In genomic region chr2:233466991-233467603, GRCh38 we compare ENCODE assay signal across 19 cellular contexts.
DNase-seq lines count a peak whose midpoint lies in the region; ATAC-seq, FAIRE-seq and TF ChIP-seq lines count a peak whose summit lies in the region.
"Had no signal": no experiment of that assay in that cellular context is flagged by ENCODE, and none has a peak within 500 bp of the region (broad histone marks: within the 10 kb centered on the region; RNA-seq: fewer than 3 reads in every experiment).

No MANE protein-coding gene starts in this region.

- H3K36me3 ChIP-seq in HepG2 (replicated peaks in 1 of 2; ENCODE audit: control insufficient read depth in 1 of 2, insufficient read depth in 2 of 2, low read length in 2 of 2), result peaks cover 41 to 64% of the 10 kb centered on the region in 2 experiments; a peak in 4 of 5 replicates
- H3K36me3 ChIP-seq in PC-3 (ENCODE audit: low read depth, low read length), result peaks cover 30% of the 10 kb centered on the region

- H3K4me3 ChIP-seq in HepG2 (replicated peaks in 1 of 3; ENCODE audit: insufficient read depth in 1 of 3, low read depth in 2 of 3, low read length in 3 of 3) (no peak overlapping the region), PC-3 (ENCODE audit: low read length) (no peak overlapping the region)
- H3K4me3 ChIP-seq: gastroesophageal sphincter, GM23338, tibial artery had no signal

- ATAC-seq in activated CD8-positive, alpha-beta T cell treated with anti-CD3 and anti-CD28 coated beads for 36 hours, result no peak
- no peak for ATAC-seq in HepG2
- ATAC-seq in PC-3, result no peak
- ATAC-seq in HG03521 (IDR thresholded peaks at IDR 0.05; ENCODE audit: unreplicated experiment), result no peak
- ATAC-seq: activated CD4-positive, CD25-positive, alpha-beta regulatory T cell treated with anti-CD3 and anti-CD28 coated beads, Interleukin-2, amount 50 U/mL, for 24 hours; activated CD8-positive, alpha-beta memory T cell treated with anti-CD3 and anti-CD28 coated beads, Interleukin-2, amount 10 ng/mL, durations not matched to agents 7 days and 5 days; gastroesophageal sphincter; GM23338 had no signal

- H3K79me2 ChIP-seq in HepG2 (ENCODE audit: insufficient read depth, low read length), result no peaks in the 10 kb centered on the region
- no peaks in the 10 kb centered on the region for H3K79me2 ChIP-seq in PC-3 (ENCODE audit: low read length)

- no peak overlapping the region for H3K9ac ChIP-seq in HepG2 (ENCODE audit: insufficient read depth, low read depth, low read length)
- H3K9ac ChIP-seq in PC-3 (ENCODE audit: low read length), result no peak overlapping the region

- BruUV-seq in HepG2 (replicated peaks; lab: Mats Ljungman, UMichigan) (no TSS peak), PC-3 (replicated peaks; lab: Mats Ljungman, UMichigan) (no TSS peak)

- no peak overlapping the region for H2AFZ ChIP-seq in HepG2 (ENCODE audit: low read length)
- no peak overlapping the region for H2AFZ ChIP-seq in PC-3 (ENCODE audit: low read length)
- H2AFZ ChIP-seq: GM23338 had no signal

- FAIRE-seq in HepG2 (lab: Jason Lieb, UNC), result no peak

- peaks cover 92 to 94% of the 10 kb centered on the region in 2 donors for H3K36me3 Mint-ChIP-seq in CD14-positive monocyte
- H3K36me3 Mint-ChIP-seq in activated CD8-positive, alpha-beta T cell treated with anti-CD3 and anti-CD28 coated beads for 36 hours (ENCODE audit: low read depth), result peaks cover 49% of the 10 kb centered on the region
- peaks cover 40% of the 10 kb centered on the region for H3K36me3 Mint-ChIP-seq in activated T-helper 2 cell treated with anti-CD3 and anti-CD28 coated beads, Interferon-gamma antibody, Interleukin-2, Interleukin-4, amounts not matched to agents 10 μg/mL and 5 μg/mL and 100 μg/mL, durations not matched to agents 14 hours and 24 hours and 36 hours (ENCODE audit: low read depth)

- intact Hi-C loops in CD14-positive monocyte (cut with micrococcal nuclease), result no loop called here
- intact Hi-C loops in activated CD8-positive, alpha-beta T cell treated with anti-CD3 and anti-CD28 coated beads for 36 hours (cut with micrococcal nuclease), result no loop called here
- intact Hi-C loops in HepG2 (cut with micrococcal nuclease; ENCODE audit: unreplicated experiment), result no loop called here
- intact Hi-C loops in activated T-helper 2 cell treated with anti-CD3 and anti-CD28 coated beads, Interferon-gamma antibody, Interleukin-2, Interleukin-4, amounts not matched to agents 10 μg/mL and 5 μg/mL and 100 μg/mL, durations not matched to agents 14 hours and 24 hours and 36 hours (cut with micrococcal nuclease), result no loop called here
- intact Hi-C loops in PC-3 (cut with micrococcal nuclease), result no loop called here

- H3K9me2 ChIP-seq in PC-3 (replicated peaks; ENCODE audit: low read length), result no peaks in the 10 kb centered on the region

- no peak for TF ChIP-seq POLR2A in HepG2 (IDR thresholded peaks at IDR 0.05; ENCODE audit: insufficient read depth in 1 of 2, low read depth in 2 of 2, low read length in 2 of 2)

- H3K4me2 ChIP-seq in HepG2 (ENCODE audit: low read depth, low read length) (no peak overlapping the region), PC-3 (ENCODE audit: low read length) (no peak overlapping the region)
- H3K4me2 ChIP-seq: GM23338 had no signal

- no peaks in the 10 kb centered on the region for H3K4me1 ChIP-seq in HepG2 (ENCODE audit: insufficient read depth, low read length)
- no peaks in the 10 kb centered on the region for H3K4me1 ChIP-seq in PC-3 (ENCODE audit: insufficient read depth, low read length)

- TF ChIP-seq EP300 in HepG2 (IDR thresholded peaks at IDR 0.05; ENCODE audit: low read depth in 2 of 2, low read length in 2 of 2) (no peak), HepG2 (CRISPR knock-in tag; IDR thresholded peaks at IDR 0.05; ENCODE audit: borderline replicate concordance) (no peak)

- H4K20me1 ChIP-seq in HepG2 (ENCODE audit: insufficient read depth, low read length) (no peaks in the 10 kb centered on the region), PC-3 (ENCODE audit: low read length) (no peaks in the 10 kb centered on the region)

- H3K4me3 Mint-ChIP-seq in CD14-positive monocyte, result no peak overlapping the region
- no peak overlapping the region for H3K4me3 Mint-ChIP-seq in activated CD8-positive, alpha-beta T cell treated with anti-CD3 and anti-CD28 coated beads for 36 hours
- H3K4me3 Mint-ChIP-seq in activated T-helper 2 cell treated with anti-CD3 and anti-CD28 coated beads, Interferon-gamma antibody, Interleukin-2, Interleukin-4, amounts not matched to agents 10 μg/mL and 5 μg/mL and 100 μg/mL, durations not matched to agents 14 hours and 24 hours and 36 hours (ENCODE audit: low read depth), result no peak overlapping the region
- H3K4me3 Mint-ChIP-seq: activated CD8-positive, alpha-beta memory T cell treated with anti-CD3 and anti-CD28 coated beads, Interleukin-2, amount 10 ng/mL, durations not matched to agents 7 days and 5 days; activated naive CD4-positive, alpha-beta T cell treated with anti-CD3 and anti-CD28 coated beads, Interleukin-2, amount 50 U/mL, for 24 hours; GM23338 had no signal

- DNase-seq in CD14-positive monocyte (ENCODE audit: low spot score) (no peak), HepG2 (ENCODE audit: low spot score) (no peak), putamen (ENCODE audit: low spot score) (peak; percentile 52), GOT3 (lab: John Stamatoyannopoulos, UW) (no peak), PC-3 (no peak)
- DNase-seq in activated CD8-positive, alpha-beta T cell treated with anti-CD3 and anti-CD28 coated beads for 36 hours, result no peak
- DNase-seq in activated T-helper 2 cell treated with anti-CD3 and anti-CD28 coated beads, Interferon-gamma antibody, Interleukin-2, Interleukin-4, amounts not matched to agents 10 μg/mL and 5 μg/mL and 100 μg/mL, durations not matched to agents 14 hours and 24 hours and 36 hours (ENCODE audit: low spot score), result no peak
- DNase-seq: activated CD8-positive, alpha-beta memory T cell treated with anti-CD3 and anti-CD28 coated beads, Interleukin-2, amount 10 ng/mL, durations not matched to agents 7 days and 5 days; brain microvascular endothelial cell; dermis blood vessel endothelial cell; IMR-90; mesendoderm; NCI-H1930 had no signal

- H3K27me3 Mint-ChIP-seq in CD14-positive monocyte (ENCODE audit: low read depth in 3 of 3), result peaks cover 0 to 1% (median 0%) of the 10 kb centered on the region in 3 donors
- no peaks in the 10 kb centered on the region for H3K27me3 Mint-ChIP-seq in activated CD8-positive, alpha-beta T cell treated with anti-CD3 and anti-CD28 coated beads for 36 hours
- H3K27me3 Mint-ChIP-seq in activated T-helper 2 cell treated with anti-CD3 and anti-CD28 coated beads, Interferon-gamma antibody, Interleukin-2, Interleukin-4, amounts not matched to agents 10 μg/mL and 5 μg/mL and 100 μg/mL, durations not matched to agents 14 hours and 24 hours and 36 hours (ENCODE audit: low read depth), result no peaks in the 10 kb centered on the region
- H3K27me3 Mint-ChIP-seq: activated CD8-positive, alpha-beta memory T cell treated with anti-CD3 and anti-CD28 coated beads, Interleukin-2, amount 10 ng/mL, durations not matched to agents 7 days and 5 days; activated naive CD4-positive, alpha-beta T cell treated with anti-CD3 and anti-CD28 coated beads, Interleukin-2, amount 50 U/mL, for 24 hours had no signal

- no peaks in the 10 kb centered on the region for H3K27me3 ChIP-seq in HepG2 (ENCODE audit: control insufficient read depth in 1 of 2, insufficient read depth in 2 of 2, low read length in 2 of 2)
- H3K27me3 ChIP-seq in PC-3 (ENCODE audit: low read length), result no peaks in the 10 kb centered on the region
- H3K27me3 ChIP-seq: brain microvascular endothelial cell, gastroesophageal sphincter, tibial artery had no signal

- H3K27ac ChIP-seq in HepG2 (ENCODE audit: extremely low read length, insufficient read depth, low read length), result no peak overlapping the region
- H3K27ac ChIP-seq in PC-3 (ENCODE audit: low read length), result no peak overlapping the region
- H3K27ac ChIP-seq: brain microvascular endothelial cell, gastroesophageal sphincter had no signal

- no peaks in the 10 kb centered on the region for H3K9me3 Mint-ChIP-seq in CD14-positive monocyte
- no peaks in the 10 kb centered on the region for H3K9me3 Mint-ChIP-seq in activated CD8-positive, alpha-beta T cell treated with anti-CD3 and anti-CD28 coated beads for 36 hours
- no peaks in the 10 kb centered on the region for H3K9me3 Mint-ChIP-seq in activated T-helper 2 cell treated with anti-CD3 and anti-CD28 coated beads, Interferon-gamma antibody, Interleukin-2, Interleukin-4, amounts not matched to agents 10 μg/mL and 5 μg/mL and 100 μg/mL, durations not matched to agents 14 hours and 24 hours and 36 hours
- H3K9me3 Mint-ChIP-seq: activated naive CD4-positive, alpha-beta T cell treated with anti-CD3 and anti-CD28 coated beads, Interleukin-2, amount 50 U/mL, for 24 hours had no signal

- WGBS in HepG2 (ENCODE audit: low lambda C conversion rate), result 96% methylated on average over 20 of the region's 20 CpGs

- in situ Hi-C loops in HepG2 (cut with HindIII; ENCODE audit: extremely low pct_ligation_motif_present, low pct_unique_long_range_greater_than_20kb), result no loop called here

- H3K27ac Mint-ChIP-seq in CD14-positive monocyte, result peak overlapping the region in 5 of 7 donors; percentile 2 to 57 (median 46)
- peak overlapping the region; percentile 30 for H3K27ac Mint-ChIP-seq in activated CD8-positive, alpha-beta T cell treated with anti-CD3 and anti-CD28 coated beads for 36 hours
- no peak overlapping the region for H3K27ac Mint-ChIP-seq in activated T-helper 2 cell treated with anti-CD3 and anti-CD28 coated beads, Interferon-gamma antibody, Interleukin-2, Interleukin-4, amounts not matched to agents 10 μg/mL and 5 μg/mL and 100 μg/mL, durations not matched to agents 14 hours and 24 hours and 36 hours
- H3K27ac Mint-ChIP-seq: activated CD8-positive, alpha-beta memory T cell treated with anti-CD3 and anti-CD28 coated beads, Interleukin-2, amount 10 ng/mL, durations not matched to agents 7 days and 5 days; activated naive CD4-positive, alpha-beta T cell treated with anti-CD3 and anti-CD28 coated beads, Interleukin-2, amount 50 U/mL, for 24 hours; GM23338 had no signal

- TF ChIP-seq CTCF in CD14-positive monocyte (IDR thresholded peaks at IDR 0.05) (no peak), HepG2 (CRISPR knock-in tag; IDR thresholded peaks at IDR 0.05) (no peak), PC-3 (conservative IDR thresholded peaks at IDR 0.05; ENCODE audit: low read depth, low read length) (no peak)
- TF ChIP-seq CTCF in activated CD8-positive, alpha-beta T cell treated with anti-CD3 and anti-CD28 coated beads for 36 hours (IDR thresholded peaks at IDR 0.05), result no peak

- H3K9me3 ChIP-seq in HepG2 (ENCODE audit: low read length) (no peaks in the 10 kb centered on the region), PC-3 (ENCODE audit: low read length) (no peaks in the 10 kb centered on the region)
- H3K9me3 ChIP-seq: gastroesophageal sphincter, tibial artery had no signal

- H3F3A ChIP-seq in PC-3 (ENCODE audit: low read length, unreplicated experiment), result no peaks in the 10 kb centered on the region

- POLR2A ChIA-PET in activated CD8-positive, alpha-beta T cell treated with anti-CD3 and anti-CD28 coated beads for 36 hours (lab: Charles Lee), result no interaction called here
- POLR2A ChIA-PET in HepG2 (lab: Yijun Ruan, JAX), result interaction anchor here (0.9 kb wide), 1 partner anchor 79 kb away, joined by 3 read pairs; no protein-coding TSS in a partner anchor
- POLR2A ChIA-PET in PC-3 (lab: Charles Lee; ENCODE audit: unreplicated experiment), result no interaction called here

- CTCF ChIA-PET in activated CD8-positive, alpha-beta T cell treated with anti-CD3 and anti-CD28 coated beads for 36 hours (lab: Charles Lee), result no interaction called here
- CTCF ChIA-PET in HepG2 (lab: Yijun Ruan, JAX; ENCODE audit: low intra/inter-chr PET ratio, low total read pairs), result no interaction called here
- CTCF ChIA-PET in PC-3 (lab: Charles Lee), result no interaction called here

- no peak for TF ChIP-seq RAD21 in HepG2 (CRISPR knock-in tag; IDR thresholded peaks at IDR 0.05)

- H3K4me1 Mint-ChIP-seq in CD14-positive monocyte, result no peaks in the 10 kb centered on the region
- H3K4me1 Mint-ChIP-seq in activated CD8-positive, alpha-beta T cell treated with anti-CD3 and anti-CD28 coated beads for 36 hours (ENCODE audit: low read depth), result no peaks in the 10 kb centered on the region
- no peaks in the 10 kb centered on the region for H3K4me1 Mint-ChIP-seq in activated T-helper 2 cell treated with anti-CD3 and anti-CD28 coated beads, Interferon-gamma antibody, Interleukin-2, Interleukin-4, amounts not matched to agents 10 μg/mL and 5 μg/mL and 100 μg/mL, durations not matched to agents 14 hours and 24 hours and 36 hours (ENCODE audit: low read depth)
- H3K4me1 Mint-ChIP-seq: activated CD8-positive, alpha-beta memory T cell treated with anti-CD3 and anti-CD28 coated beads, Interleukin-2, amount 10 ng/mL, durations not matched to agents 7 days and 5 days; activated naive CD4-positive, alpha-beta T cell treated with anti-CD3 and anti-CD28 coated beads, Interleukin-2, amount 50 U/mL, for 24 hours; GM23338 had no signal
